ENCODE assay signal across 8 cellular contexts in genomic region chr19:38230506-38231133, GRCh38. TPM values are rescaled to one million over a fixed set of nuclear protein-coding genes. Genes with fewer than 3 reads are reported as not detected.
"Had no signal": no experiment of that assay in that cellular context is flagged by ENCODE, and none has a peak within 500 bp of the region (broad histone marks: within the 10 kb centered on the region; RNA-seq: fewer than 3 reads in every experiment).

No MANE protein-coding gene starts in this region.

RNA-seq across cellular contexts. Expression of gene DPF1, which starts 6.6 kb away (rescaled TPM):
- total RNA-seq: natural killer cell, omental fat pad, right atrium auricular region, sciatic nerve, spleen, transverse colon, upper lobe of right lung had no signal
- polyA plus RNA-seq: naive thymus-derived CD4-positive, alpha-beta T cell had no signal

RNA-seq across cellular contexts. Expression of gene PPP1R14A, which starts 25.6 kb away (rescaled TPM):
- polyA plus RNA-seq: naive thymus-derived CD4-positive, alpha-beta T cell had no signal
